In the genomic region with DNA sequence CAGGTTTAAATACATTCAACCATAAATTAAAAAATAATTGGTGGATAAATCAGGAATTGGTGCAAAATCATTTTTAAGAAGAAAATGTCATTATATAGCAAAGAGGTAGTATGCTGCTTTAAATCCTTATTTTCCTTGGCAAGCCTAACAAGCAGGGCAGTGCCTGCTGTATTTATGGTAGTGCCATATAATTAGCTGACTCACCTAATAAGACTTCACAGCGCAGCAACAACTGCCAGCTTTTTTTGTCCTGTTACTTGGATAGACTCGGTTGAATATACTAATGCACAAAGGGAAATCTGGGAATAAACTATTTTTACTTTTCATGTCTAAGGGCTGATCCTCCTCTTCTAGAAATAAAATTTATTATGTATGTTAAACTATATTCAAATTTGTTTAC, we compare ENCODE assay signal across 1 cellular context.
TF ChIP-seq lines count a peak whose summit lies in the region.

No MANE protein-coding gene starts in this region.

TF ChIP-seq in HCT116, 20 proteins besides CTCF, POLR2A, EP300 and RAD21 (continued from another document):
- TF ChIP-seq TCF7L2 (IDR thresholded peaks at IDR 0.05; ENCODE audit: borderline replicate concordance, extremely low read depth, insufficient read depth, insufficient read length) (no peak), CBX3 (IDR thresholded peaks at IDR 0.05; ENCODE audit: low read depth) (no peak)
